ENCODE assay signal across 8 cellular contexts in genomic region chr19:38619361-38620174, GRCh38. TPM values are rescaled to one million over a fixed set of nuclear protein-coding genes. Genes with fewer than 3 reads are reported as not detected.
A peak's percentile ranks its signal among the peaks of the same experiment; 100 is the strongest.
DNase-seq lines count a peak whose midpoint lies in the region; ATAC-seq, FAIRE-seq and TF ChIP-seq lines count a peak whose summit lies in the region.

No MANE protein-coding gene starts in this region.

- BruUV-seq in K562 (replicated peaks; lab: Mats Ljungman, UMichigan) = TSS peak; percentile 65

- H4K20me1 ChIP-seq in K562 (replicated peaks; ENCODE audit: control insufficient read depth, insufficient read depth, low read length) = peaks cover 4% of the 10 kb centered on the region; the same call in 1 of the 2 replicates

- peak overlapping the region; percentile 100 for H3K27ac Mint-ChIP-seq in activated naive CD4-positive, alpha-beta T cell treated with anti-CD3 and anti-CD28 coated beads, Interleukin-2, amount 50 U/mL, for 24 hours

- H3K36me3 ChIP-seq in K562 (ENCODE audit: control insufficient read depth, insufficient read depth, low read length) (peaks cover 47% of the 10 kb centered on the region), lower lobe of right lung (peaks cover 45% of the 10 kb centered on the region), upper lobe of right lung (peaks cover 42% of the 10 kb centered on the region)

- H3K27ac ChIP-seq in K562 (ENCODE audit: extremely low read depth, low read depth, low read length) (peak overlapping the region; percentile 94), lower lobe of right lung (peak overlapping the region; percentile 89), upper lobe of right lung (peak overlapping the region; percentile 84)

- H3K9me1 ChIP-seq in K562 (ENCODE audit: control insufficient read depth, insufficient read depth, low read length) = no peaks in the 10 kb centered on the region

- H3K27me3 Mint-ChIP-seq in activated naive CD4-positive, alpha-beta T cell treated with anti-CD3 and anti-CD28 coated beads, Interleukin-2, amount 50 U/mL, for 24 hours = no peaks in the 10 kb centered on the region

- WGBS in K562 (ENCODE audit: insufficient coverage, low coverage, missing lambda C conversion rate) = 2% methylated on average over 18 of the region's 21 CpGs

- peak overlapping the region; percentile 98 to 99 for H3K9ac ChIP-seq in K562 (ENCODE audit: insufficient read depth in 1 of 2, low read depth in 2 of 2, low read length in 2 of 2)

- CTCF ChIA-PET in K562 (lab: Yijun Ruan, JAX; ENCODE audit: low intra/inter-chr PET ratio) = interaction anchor here (0.5 kb wide), 1 partner anchor 110 kb away, joined by 3 read pairs; no protein-coding TSS in a partner anchor

- peak overlapping the region; percentile 83 for H2AFZ ChIP-seq in K562 (ENCODE audit: low read depth, low read length)

- H3K9me3 Mint-ChIP-seq in activated naive CD4-positive, alpha-beta T cell treated with anti-CD3 and anti-CD28 coated beads, Interleukin-2, amount 50 U/mL, for 24 hours = no peaks in the 10 kb centered on the region

- TF ChIP-seq POLR2A in K562 (conservative IDR thresholded peaks at IDR 0.05) = no peak

- H3K4me1 ChIP-seq in K562 (replicated peaks in 1 of 2; ENCODE audit: control insufficient read depth in 2 of 2, insufficient read depth in 2 of 2, low read length in 2 of 2) (peaks cover 13 to 23% of the 10 kb centered on the region in 2 experiments; a peak in 4 of 5 replicates), lower lobe of right lung (peaks cover 24% of the 10 kb centered on the region), upper lobe of right lung (peaks cover 19% of the 10 kb centered on the region)

- peaks cover 50% of the 10 kb centered on the region for H3K4me1 Mint-ChIP-seq in activated naive CD4-positive, alpha-beta T cell treated with anti-CD3 and anti-CD28 coated beads, Interleukin-2, amount 50 U/mL, for 24 hours

- ATAC-seq in K562 = peak; percentile 6
- ATAC-seq in lower lobe of right lung = no peak
- no peak for ATAC-seq in upper lobe of right lung
- ATAC-seq in HG02571 (IDR thresholded peaks at IDR 0.05; ENCODE audit: unreplicated experiment) = no peak

- POLR2A ChIA-PET in K562 (lab: Yijun Ruan, JAX) = interaction anchor here (0.6 to 1.4 kb wide), 9 partner anchors 9 to 906 kb away, joined by 3 to 13 read pairs (median 5); partner anchors contain the start of gene ACTN4

- intact Hi-C loops in K562 (cut with micrococcal nuclease) (loop anchor here (2.0 to 5.0 kb wide), 2 partner anchors 62 to 75 kb away; no protein-coding TSS in a partner anchor), lower lobe of right lung (cut with DNase I) (no loop called here), upper lobe of right lung (cut with DNase I) (no loop called here)

- no peaks in the 10 kb centered on the region for H3K9me3 ChIP-seq in K562 (replicated peaks; ENCODE audit: control insufficient read depth, insufficient read depth, low read depth, low read length)
- H3K9me3 ChIP-seq in lower lobe of right lung = no peaks in the 10 kb centered on the region
- H3K9me3 ChIP-seq in upper lobe of right lung = no peaks in the 10 kb centered on the region

- FAIRE-seq in K562 (lab: Jason Lieb, UNC) = peak; percentile 26

- H3K4me3 Mint-ChIP-seq in activated naive CD4-positive, alpha-beta T cell treated with anti-CD3 and anti-CD28 coated beads, Interleukin-2, amount 50 U/mL, for 24 hours = peak overlapping the region; percentile 100

- TF ChIP-seq EP300 in K562 (IDR thresholded peaks at IDR 0.05; ENCODE audit: low read length) = no peak

- peak overlapping the region; percentile 99 for H3K4me2 ChIP-seq in K562 (ENCODE audit: insufficient read depth, low read length)

- peaks cover 34% of the 10 kb centered on the region for H3K79me2 ChIP-seq in K562 (ENCODE audit: control insufficient read depth, insufficient read depth, low read length)

- H3K36me3 Mint-ChIP-seq in activated naive CD4-positive, alpha-beta T cell treated with anti-CD3 and anti-CD28 coated beads, Interleukin-2, amount 50 U/mL, for 24 hours = peaks cover 18% of the 10 kb centered on the region

- no peaks in the 10 kb centered on the region for H3K27me3 ChIP-seq in K562 (ENCODE audit: control insufficient read depth in 2 of 2, insufficient read depth in 2 of 2, low read length in 2 of 2)
- H3K27me3 ChIP-seq in lower lobe of right lung (ENCODE audit: low read depth) = no peaks in the 10 kb centered on the region
- no peaks in the 10 kb centered on the region for H3K27me3 ChIP-seq in upper lobe of right lung

- H3K4me3 ChIP-seq in K562 (peak overlapping the region; percentile 93), lower lobe of right lung (peak overlapping the region; percentile 93), upper lobe of right lung (peak overlapping the region; percentile 82)

- TF ChIP-seq CTCF in K562 (IDR thresholded peaks at IDR 0.05 in 2 of 3, conservative IDR thresholded peaks at IDR 0.05 in 1 of 3; ENCODE audit: insufficient read depth in 2 of 3, low read depth in 1 of 3, low read length in 3 of 3) = no peak
- TF ChIP-seq CTCF in lower lobe of right lung (IDR thresholded peaks at IDR 0.05) = no peak
- TF ChIP-seq CTCF in upper lobe of right lung (IDR thresholded peaks at IDR 0.05) = no peak

- no peak for TF ChIP-seq RAD21 in K562 (CRISPR knock-in tag; conservative IDR thresholded peaks at IDR 0.05 in 1 of 2, IDR thresholded peaks at IDR 0.05 in 1 of 2)

- DNase-seq in activated naive CD4-positive, alpha-beta T cell treated with Interleukin-2 at 50 U/mL for 16 hours = no peak
- DNase-seq in K562 (ENCODE audit: extremely low read depth in 1 of 4, low spot score in 3 of 4) (no peak), lower lobe of right lung (no peak), upper lobe of right lung (no peak), NCI-H774 (lab: John Stamatoyannopoulos, UW) (no peak)
- DNase-seq in stimulated activated CD4-positive, alpha-beta T cell treated with anti-CD3 and anti-CD28 coated beads, Interleukin-12 subunit alpha, Interleukin-12 subunit beta, amount 100 ng/mL, for 4 hours = no peak

- in situ Hi-C loops in K562 (cut with MboI) = loop anchor here (10.0 kb wide), 1 partner anchor 385 kb away; no protein-coding TSS in a partner anchor

RNA-seq across cellular contexts. Expression of gene EIF3K, which starts 0.6 kb away (rescaled TPM):
- 131 and 282 TPM in 2 replicates for total RNA-seq in K562 (2011; cell fraction: chromatin; rRNA removed; ENCODE audit: low replicate concordance)
- total RNA-seq in K562 (2011; cell fraction: nucleolus; rRNA removed) = 236 and 263 TPM in 2 replicates
- total RNA-seq in K562 (2011; cell fraction: nucleoplasm; rRNA removed) = 210 and 273 TPM in 2 replicates
- total RNA-seq in K562 (2014; rRNA removed) (733 and 769 TPM in 2 replicates), K562 (2014; rRNA removed; fragmentation: Illumina TruSeq; extraction: Trizol) (363 and 429 TPM in 2 replicates), K562 (2015; rRNA removed; fragmentation: Illumina TruSeq; extraction: Trizol) (589 and 623 TPM in 2 replicates), K562 (2021) (686 and 693 TPM in 2 replicates), lower lobe of right lung (229 TPM), upper lobe of right lung (215 TPM)
- polyA plus RNA-seq in K562 (2011; rRNA removed) (387 and 460 TPM in 2 replicates), K562 (2014; fragmentation: Illumina TruSeq; extraction: Trizol) (1,607 and 1,827 TPM in 2 replicates), K562 (2014; fragmentation: Nextera tagmentation; extraction: Ambion mirVana) (1,000 to 10,000 TPM; 1,193 to 1,486 TPM), K562 (2014; rRNA removed) (798 and 985 TPM in 2 replicates)
- 1,168 and 1,898 TPM in 2 replicates for polyA plus RNA-seq in K562 (2011; cell fraction: cytosol; rRNA removed)
- 374 and 383 TPM in 2 replicates for polyA plus RNA-seq in K562 (2011; cell fraction: nucleus; rRNA removed)
- polyA plus RNA-seq in K562 (2012) = 971 and 1,007 TPM in 2 replicates
- 447 and 499 TPM in 2 replicates for polyA minus RNA-seq in K562 (2011; rRNA and poly(A)+ RNA removed)
- 339 and 351 TPM in 2 replicates for polyA minus RNA-seq in K562 (2011; cell fraction: cytosol; rRNA and poly(A)+ RNA removed)
- 64.2 and 164 TPM in 2 replicates for polyA minus RNA-seq in K562 (2011; cell fraction: nucleus; rRNA and poly(A)+ RNA removed)

RNA-seq across cellular contexts. Expression of gene MAP4K1, which starts 1.8 kb away (rescaled TPM):
- 1.7 and 3.2 TPM in 2 replicates for total RNA-seq in K562 (2011; cell fraction: chromatin; rRNA removed; ENCODE audit: low replicate concordance)
- 0.83 and 1.8 TPM in 2 replicates for total RNA-seq in K562 (2011; cell fraction: nucleolus; rRNA removed)
- total RNA-seq in K562 (2011; cell fraction: nucleoplasm; rRNA removed) = 0.92 and 2.5 TPM in 2 replicates
- total RNA-seq in K562 (2014; rRNA removed) (0.65 TPM in 1 of 2 replicates, not detected in the other), K562 (2014; rRNA removed; fragmentation: Illumina TruSeq; extraction: Trizol) (0.47 TPM in 1 of 2 replicates, not detected in the other), K562 (2015; rRNA removed; fragmentation: Illumina TruSeq; extraction: Trizol) (0.14 and 0.38 TPM in 2 replicates), K562 (2021) (3.0 and 3.2 TPM in 2 replicates), lower lobe of right lung (11.4 TPM), upper lobe of right lung (12.1 TPM)
- polyA plus RNA-seq in K562 (2011; rRNA removed) (0.39 and 0.81 TPM in 2 replicates), K562 (2014; fragmentation: Illumina TruSeq; extraction: Trizol) (0.31 and 0.61 TPM in 2 replicates), K562 (2014; fragmentation: Nextera tagmentation; extraction: Ambion mirVana) (1 to 10 TPM in 1 of 2 experiments, under 1 TPM in 1; 0.99 to 1.4 TPM), K562 (2014; rRNA removed) (0.50 and 0.99 TPM in 2 replicates)
- 0.50 and 0.69 TPM in 2 replicates for polyA plus RNA-seq in K562 (2011; cell fraction: cytosol; rRNA removed)
- polyA plus RNA-seq in K562 (2011; cell fraction: nucleus; rRNA removed) = 2.9 and 4.0 TPM in 2 replicates
- 0.57 and 1.1 TPM in 2 replicates for polyA plus RNA-seq in K562 (2012)
- 0.27 and 0.91 TPM in 2 replicates for polyA minus RNA-seq in K562 (2011; rRNA and poly(A)+ RNA removed)
- not detected in 2 replicates for polyA minus RNA-seq in K562 (2011; cell fraction: cytosol; rRNA and poly(A)+ RNA removed)
- polyA minus RNA-seq in K562 (2011; cell fraction: nucleus; rRNA and poly(A)+ RNA removed) = 0.56 and 2.3 TPM in 2 replicates

RNA-seq across cellular contexts. Expression of gene ACTN4, which starts 27.9 kb away (rescaled TPM):
- total RNA-seq in K562 (2011; cell fraction: chromatin; rRNA removed; ENCODE audit: low replicate concordance) = 168 and 288 TPM in 2 replicates
- 79.0 and 102 TPM in 2 replicates for total RNA-seq in K562 (2011; cell fraction: nucleolus; rRNA removed)
- 99.5 and 155 TPM in 2 replicates for total RNA-seq in K562 (2011; cell fraction: nucleoplasm; rRNA removed)
- 159 and 202 TPM in 2 replicates for total RNA-seq in K562 (2014; rRNA removed)
- total RNA-seq in K562 (2014; rRNA removed; fragmentation: Illumina TruSeq; extraction: Trizol) = 67.2 and 80.0 TPM in 2 replicates
- 58.2 and 67.4 TPM in 2 replicates for total RNA-seq in K562 (2015; rRNA removed; fragmentation: Illumina TruSeq; extraction: Trizol)
- total RNA-seq in K562 (2021) = 362 and 385 TPM in 2 replicates
- 130 and 299 TPM in 2 replicates for polyA plus RNA-seq in K562 (2011; rRNA removed)
- 90.1 and 157 TPM in 2 replicates for polyA plus RNA-seq in K562 (2011; cell fraction: cytosol; rRNA removed)
- polyA plus RNA-seq in K562 (2011; cell fraction: nucleus; rRNA removed) = 395 and 716 TPM in 2 replicates
- polyA plus RNA-seq in K562 (2012) = 444 and 454 TPM in 2 replicates
- polyA plus RNA-seq in K562 (2014; fragmentation: Illumina TruSeq; extraction: Trizol) = 149 and 163 TPM in 2 replicates
- polyA plus RNA-seq in K562 (2014; fragmentation: Nextera tagmentation; extraction: Ambion mirVana) = 1 to 10 TPM; 3.1 to 8.4 TPM
- polyA plus RNA-seq in K562 (2014; rRNA removed) = 115 and 125 TPM in 2 replicates
- polyA minus RNA-seq in K562 (2011; rRNA and poly(A)+ RNA removed) = 140 and 177 TPM in 2 replicates
- polyA minus RNA-seq in K562 (2011; cell fraction: cytosol; rRNA and poly(A)+ RNA removed) = 135 and 194 TPM in 2 replicates
- 51.4 and 130 TPM in 2 replicates for polyA minus RNA-seq in K562 (2011; cell fraction: nucleus; rRNA and poly(A)+ RNA removed)
- total RNA-seq in lower lobe of right lung = 454 TPM
- 565 TPM for total RNA-seq in upper lobe of right lung
